10 cellular contexts compared by ENCODE assay signal in genomic region chr16:67663151-67663876, GRCh38. TPM values are rescaled to one million over a fixed set of nuclear protein-coding genes. Genes with fewer than 3 reads are reported as not detected.
A peak's percentile ranks its signal among the peaks of the same experiment; 100 is the strongest.
DNase-seq lines count a peak whose midpoint lies in the region; ATAC-seq and TF ChIP-seq lines count a peak whose summit lies in the region.
"Had no signal": no experiment of that assay in that cellular context is flagged by ENCODE, and none has a peak within 500 bp of the region (broad histone marks: within the 10 kb centered on the region; RNA-seq: fewer than 3 reads in every experiment).

No MANE protein-coding gene starts in this region.

- no peak for TF ChIP-seq RAD21 in SK-N-SH (IDR thresholded peaks at IDR 0.05; ENCODE audit: low read length)

- H3K4me3 Mint-ChIP-seq in naive thymus-derived CD8-positive, alpha-beta T cell, result peak overlapping the region in 1 of 10 donors; percentile 10

- 0 out of 2 replicates have a peak, but pooled peaks cover 3% of the 10 kb centered on the region for H4K20me1 ChIP-seq in SK-N-SH (ENCODE audit: insufficient read depth)

- no peak overlapping the region for H3K4me3 ChIP-seq in SK-N-SH (ENCODE audit: low read depth in 2 of 2, low read length in 1 of 2)
- H3K4me3 ChIP-seq in adipocyte (ENCODE audit: low read length), result no peak overlapping the region
- H3K4me3 ChIP-seq: adrenal gland had no signal

- peaks cover 8 to 53% (median 38%) of the 10 kb centered on the region in 4 donors for H3K4me1 Mint-ChIP-seq in naive thymus-derived CD8-positive, alpha-beta T cell

- no peak overlapping the region for H3K27ac ChIP-seq in SK-N-SH (ENCODE audit: low read depth in 2 of 2, low read length in 1 of 2)

- CTCF ChIA-PET in SK-N-SH (lab: Yijun Ruan, JAX), result interaction anchor here (0.6 to 18.3 kb wide), 18 partner anchors 10 to 264 kb away, joined by 3 to 246 read pairs (median 4); partner anchors contain the start of genes ATP6V0D1, CARMIL2, CTCF and RIPOR1

- H3K27me3 ChIP-seq in SK-N-SH (ENCODE audit: insufficient read depth) (no peaks in the 10 kb centered on the region), adipocyte (replicated peaks; ENCODE audit: control insufficient read depth, insufficient read depth, low read length) (no peaks in the 10 kb centered on the region)
- H3K27me3 ChIP-seq: adrenal gland had no signal

- H3K36me3 ChIP-seq in SK-N-SH (replicated peaks in 1 of 2; ENCODE audit: control insufficient read depth in 1 of 2, insufficient read depth in 2 of 2, low read length in 1 of 2), result peaks cover 0 to 14% of the 10 kb centered on the region in 2 experiments
- H3K36me3 ChIP-seq in adipocyte (ENCODE audit: control insufficient read depth, insufficient read depth, low read length, severe bottlenecking), result no peaks in the 10 kb centered on the region

- H3K9me3 ChIP-seq in SK-N-SH (no peaks in the 10 kb centered on the region), adipocyte (ENCODE audit: control insufficient read depth, low read length) (no peaks in the 10 kb centered on the region)
- H3K9me3 ChIP-seq: adrenal gland had no signal

- H3K4me1 ChIP-seq in SK-N-SH (ENCODE audit: control insufficient read depth in 1 of 2, insufficient read depth in 2 of 2, low read depth in 1 of 2, low read length in 1 of 2) (peaks cover 10 to 42% of the 10 kb centered on the region in 2 experiments; a peak in 2 of 4 replicates), adipocyte (ENCODE audit: control insufficient read depth, insufficient read depth, low read length) (peaks cover 35% of the 10 kb centered on the region)

- H3K27ac Mint-ChIP-seq in naive thymus-derived CD8-positive, alpha-beta T cell, result peak overlapping the region in 6 of 10 donors; percentile 12 to 73 (median 52)

- H3K36me3 Mint-ChIP-seq in naive thymus-derived CD8-positive, alpha-beta T cell, result no peaks in the 10 kb centered on the region

- H2AFZ ChIP-seq in SK-N-SH (ENCODE audit: low read depth), result no peak overlapping the region

- H3K27me3 Mint-ChIP-seq in naive thymus-derived CD8-positive, alpha-beta T cell, result no peaks in the 10 kb centered on the region

- DNase-seq in SK-N-SH, result peak; percentile 58
- peak; percentile 35 for DNase-seq in KBM-7
- DNase-seq in adipocyte (ENCODE audit: low read depth), result peak; percentile 42
- peak in 3 of 10 donors; percentile 19 to 67 (median 28) for DNase-seq in naive thymus-derived CD8-positive, alpha-beta T cell
- no peak for DNase-seq in occipital lobe (lab: John Stamatoyannopoulos, UW)
- DNase-seq: NCI-H774 had no signal

- no peaks in the 10 kb centered on the region for H3K9me2 ChIP-seq in SK-N-SH

- ATAC-seq in SK-N-SH treated with all-trans-retinoic acid at 6 μM for 48 hours, result no peak
- no peak for ATAC-seq in naive thymus-derived CD8-positive, alpha-beta T cell
- no peak for ATAC-seq in GM19328 (IDR thresholded peaks at IDR 0.05; ENCODE audit: unreplicated experiment)
- ATAC-seq in GM19023 (IDR thresholded peaks at IDR 0.05; ENCODE audit: unreplicated experiment), result no peak

- no peaks in the 10 kb centered on the region for H3K9me3 Mint-ChIP-seq in naive thymus-derived CD8-positive, alpha-beta T cell

- H3K9ac ChIP-seq in SK-N-SH (no peak overlapping the region), adipocyte (ENCODE audit: low read length) (no peak overlapping the region)

- 70% methylated on average over 8 of the region's 25 CpGs for WGBS in SK-N-SH (ENCODE audit: low lambda C conversion rate)

- TF ChIP-seq EP300 in SK-N-SH (IDR thresholded peaks at IDR 0.05; ENCODE audit: borderline replicate concordance in 1 of 2, low read depth in 1 of 2, low read length in 1 of 2), result no peak

- H3F3A ChIP-seq in SK-N-SH (replicated peaks; ENCODE audit: insufficient read depth), result peaks cover 19% of the 10 kb centered on the region

- POLR2A ChIA-PET in SK-N-SH (lab: Yijun Ruan, JAX), result no interaction called here
- POLR2A ChIA-PET in naive thymus-derived CD8-positive, alpha-beta T cell (lab: Charles Lee), result interaction anchor here (1.0 to 3.8 kb wide), 4 partner anchors 18 to 417 kb away, joined by 3 to 19 read pairs (median 6); partner anchors contain the start of genes CARMIL2 and CTCF

- H3K4me2 ChIP-seq in SK-N-SH, result no peak overlapping the region

- in situ Hi-C loops in KBM-7 (cut with MboI; ENCODE audit: low pct_unique_long_range_greater_than_20kb, low sequenced_read_pairs), result no loop called here

- peaks cover 20% of the 10 kb centered on the region for H3K79me2 ChIP-seq in SK-N-SH (ENCODE audit: insufficient read depth)

- peak; percentile 25; the same call in 1 of the 2 replicates for TF ChIP-seq CTCF in SK-N-SH (IDR thresholded peaks at IDR 0.05)

TF ChIP-seq in SK-N-SH, 30 proteins besides CTCF, POLR2A, EP300 and RAD21 (continues in another document):
- TF ChIP-seq GATA2 (CRISPR knock-in tag; IDR thresholded peaks at IDR 0.05) (no peak), YY1 (IDR thresholded peaks at IDR 0.05; ENCODE audit: low read depth) (no peak), USF2 (IDR thresholded peaks at IDR 0.05; ENCODE audit: borderline replicate concordance, low read depth, low read length) (no peak), MEF2A (IDR thresholded peaks at IDR 0.05; ENCODE audit: borderline replicate concordance, low read depth) (no peak), EZH2phosphoT487 (IDR thresholded peaks at IDR 0.05; ENCODE audit: borderline replicate concordance, low read depth) (no peak), TAF1 (IDR thresholded peaks at IDR 0.05; ENCODE audit: borderline replicate concordance, low read depth, low read length) (no peak), NFIC (IDR thresholded peaks at IDR 0.05; ENCODE audit: borderline replicate concordance) (no peak), RFX5 (IDR thresholded peaks at IDR 0.05; ENCODE audit: low read length) (no peak)

TF ChIP-seq in SK-N-SH treated with all-trans-retinoic acid at 6 μM for 48 hours, 23 proteins besides CTCF, POLR2A, EP300 and RAD21 (continues in another document):
- TF ChIP-seq OSR1 (CRISPR knock-in tag; IDR thresholded peaks at IDR 0.05), result no peak
- no peak for TF ChIP-seq ZFP3 (CRISPR knock-in tag; IDR thresholded peaks at IDR 0.05)
- TF ChIP-seq PATZ1 (CRISPR knock-in tag; IDR thresholded peaks at IDR 0.05; ENCODE audit: borderline replicate concordance), result no peak
- TF ChIP-seq ISL1 (CRISPR knock-in tag; IDR thresholded peaks at IDR 0.05), result no peak
- no peak for TF ChIP-seq ZC3H10 (CRISPR knock-in tag; IDR thresholded peaks at IDR 0.05)
- no peak for TF ChIP-seq BACH2 (CRISPR knock-in tag; IDR thresholded peaks at IDR 0.05; ENCODE audit: borderline replicate concordance)
- TF ChIP-seq GLIS3 (CRISPR knock-in tag; IDR thresholded peaks at IDR 0.05), result no peak
- TF ChIP-seq ZFP30 (CRISPR knock-in tag; IDR thresholded peaks at IDR 0.05), result no peak
- no peak for TF ChIP-seq ARNTL (CRISPR knock-in tag; IDR thresholded peaks at IDR 0.05; ENCODE audit: borderline replicate concordance, low read depth)
- TF ChIP-seq ZNF8 (CRISPR knock-in tag; IDR thresholded peaks at IDR 0.05), result no peak
- no peak for TF ChIP-seq ESRRG (CRISPR knock-in tag; IDR thresholded peaks at IDR 0.05)
- no peak for TF ChIP-seq TOX (CRISPR knock-in tag; IDR thresholded peaks at IDR 0.05; ENCODE audit: borderline replicate concordance)
- TF ChIP-seq ZNF70 (CRISPR knock-in tag; IDR thresholded peaks at IDR 0.05), result no peak

RNA-seq across cellular contexts. Expression of gene PARD6A, which starts 2.6 kb away (rescaled TPM):
- 5.7 and 9.0 TPM in 2 replicates for polyA plus RNA-seq in SK-N-SH (2012; rRNA removed)
- 4.1 and 6.2 TPM in 2 replicates for polyA plus RNA-seq in SK-N-SH (2012; cell fraction: cytosol; rRNA removed)
- polyA plus RNA-seq in SK-N-SH (2012; cell fraction: nucleus; rRNA removed), result 3.3 and 3.4 TPM in 2 replicates
- total RNA-seq in naive thymus-derived CD8-positive, alpha-beta T cell, result 1 to 10 TPM; 4.3 to 6.0 TPM
- 10 to 100 TPM; 10.6 to 13.3 (median 11.2) TPM for polyA plus RNA-seq in naive thymus-derived CD8-positive, alpha-beta T cell
- 8.3 TPM for total RNA-seq in occipital lobe

RNA-seq across cellular contexts. Expression of gene ENKD1, which starts 3.2 kb away (rescaled TPM):
- 19.5 and 21.0 TPM in 2 replicates for polyA plus RNA-seq in SK-N-SH (2012; rRNA removed)
- polyA plus RNA-seq in SK-N-SH (2012; cell fraction: cytosol; rRNA removed), result 8.6 and 12.2 TPM in 2 replicates
- 52.0 and 82.9 TPM in 2 replicates for polyA plus RNA-seq in SK-N-SH (2012; cell fraction: nucleus; rRNA removed)
- 1 to 10 TPM; 7.5 to 8.4 TPM for total RNA-seq in naive thymus-derived CD8-positive, alpha-beta T cell
- 1 to 10 TPM; 1.5 to 2.8 (median 1.6) TPM for polyA plus RNA-seq in naive thymus-derived CD8-positive, alpha-beta T cell
- 6.2 TPM for total RNA-seq in occipital lobe

RNA-seq across cellular contexts. Expression of gene ACD, which starts 3.3 kb away (rescaled TPM):
- polyA plus RNA-seq in SK-N-SH (2012; rRNA removed), result 31.3 and 37.8 TPM in 2 replicates
- 12.3 and 19.7 TPM in 2 replicates for polyA plus RNA-seq in SK-N-SH (2012; cell fraction: cytosol; rRNA removed)
- 79.0 and 110 TPM in 2 replicates for polyA plus RNA-seq in SK-N-SH (2012; cell fraction: nucleus; rRNA removed)
- total RNA-seq in naive thymus-derived CD8-positive, alpha-beta T cell, result 10 to 100 TPM; 41.8 to 46.6 TPM
- polyA plus RNA-seq in naive thymus-derived CD8-positive, alpha-beta T cell, result 10 to 100 TPM; 24.6 to 38.1 (median 28.2) TPM
- total RNA-seq in occipital lobe, result 17.6 TPM

RNA-seq across cellular contexts. Expression of gene C16orf86, which starts 3.3 kb away (rescaled TPM):
- 4.3 and 5.1 TPM in 2 replicates for polyA plus RNA-seq in SK-N-SH (2012; rRNA removed)
- 2.0 and 3.9 TPM in 2 replicates for polyA plus RNA-seq in SK-N-SH (2012; cell fraction: cytosol; rRNA removed)
- polyA plus RNA-seq in SK-N-SH (2012; cell fraction: nucleus; rRNA removed), result 13.7 and 16.4 TPM in 2 replicates
- total RNA-seq in naive thymus-derived CD8-positive, alpha-beta T cell, result 1 to 10 TPM; 4.7 to 6.1 TPM
- polyA plus RNA-seq in naive thymus-derived CD8-positive, alpha-beta T cell, result 1 to 10 TPM; 4.3 to 5.1 (median 4.3) TPM
- total RNA-seq in occipital lobe, result 3.1 TPM

RNA-seq across cellular contexts. Expression of gene CARMIL2, which starts 18.4 kb away (rescaled TPM):
- polyA plus RNA-seq in SK-N-SH (2012; rRNA removed), result 4.4 and 4.9 TPM in 2 replicates
- 0.66 and 0.98 TPM in 2 replicates for polyA plus RNA-seq in SK-N-SH (2012; cell fraction: cytosol; rRNA removed)
- 30.1 and 51.0 TPM in 2 replicates for polyA plus RNA-seq in SK-N-SH (2012; cell fraction: nucleus; rRNA removed)
- total RNA-seq in naive thymus-derived CD8-positive, alpha-beta T cell, result 100 to 1,000 TPM; 184 to 189 TPM
- 10 to 100 TPM; 12.8 to 28.7 (median 13.3) TPM for polyA plus RNA-seq in naive thymus-derived CD8-positive, alpha-beta T cell
- 3.1 TPM for total RNA-seq in occipital lobe
